9 cellular contexts compared by ENCODE assay signal in the genomic region with DNA sequence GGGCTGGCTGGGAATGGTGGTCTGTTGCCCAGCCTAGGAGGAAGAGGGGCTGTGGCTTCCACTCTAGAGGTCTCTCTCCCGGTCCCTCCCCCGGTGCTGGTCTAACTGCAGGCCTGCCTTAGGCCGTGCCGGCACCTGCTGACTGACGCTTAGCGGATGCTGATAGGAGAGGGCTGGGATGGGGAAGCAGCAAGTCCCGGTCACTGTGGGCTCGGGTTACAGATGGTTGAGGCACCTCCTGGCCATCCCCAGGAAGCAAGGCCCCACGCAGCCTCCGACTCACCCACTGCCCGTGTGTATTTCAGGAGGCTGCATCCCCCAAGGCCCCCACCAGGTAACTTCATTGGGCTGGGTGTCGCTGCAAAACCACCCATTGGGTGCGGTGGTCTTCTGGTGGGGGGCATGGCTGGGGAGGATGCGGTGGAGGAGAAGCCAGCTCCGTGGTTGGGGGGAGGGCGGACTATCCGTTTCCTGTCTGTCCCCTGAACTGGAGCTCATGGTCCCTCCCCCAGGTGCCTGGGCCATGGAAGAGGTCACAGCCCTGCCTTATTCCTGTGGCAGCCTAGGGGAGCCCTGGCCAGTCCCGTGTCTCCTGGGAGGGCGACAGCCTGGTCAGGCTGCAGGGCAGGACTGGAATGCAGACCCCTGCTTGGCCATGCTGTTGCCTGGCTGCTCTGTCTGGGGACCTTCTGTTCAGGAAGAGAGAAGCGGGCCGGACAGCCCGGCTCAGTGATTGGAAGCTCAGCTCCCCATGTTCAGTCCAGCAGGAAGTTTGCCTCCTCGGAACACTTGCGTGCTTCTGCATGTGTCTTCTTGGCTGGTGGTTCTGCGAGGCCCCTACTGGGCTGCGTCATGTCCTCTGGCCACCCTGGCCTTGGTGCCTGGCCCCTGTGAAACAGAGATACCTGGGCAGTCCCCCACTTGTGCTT.
DNase-seq lines count a peak whose midpoint lies in the region; ATAC-seq lines count a peak whose summit lies in the region.
"Had no signal": no experiment of that assay in that cellular context is flagged by ENCODE, and none has a peak within 500 bp of the region (broad histone marks: within the 10 kb centered on the region; RNA-seq: fewer than 3 reads in every experiment).

No MANE protein-coding gene starts in this region.

- peaks cover 1% of the 10 kb centered on the region for H3K9me3 ChIP-seq in trophoblast cell (ENCODE audit: insufficient read depth, low read depth, low read length)

- no peak overlapping the region for H4K8ac ChIP-seq in trophoblast cell (ENCODE audit: low read depth, low read length)

- peaks cover 9% of the 10 kb centered on the region for H3K79me1 ChIP-seq in trophoblast cell (ENCODE audit: low read length)

- H2BK120ac ChIP-seq in trophoblast cell (ENCODE audit: insufficient read depth, low read length, poor library complexity), result no peak overlapping the region

- H3K18ac ChIP-seq in trophoblast cell (ENCODE audit: low read length), result no peak overlapping the region

- peak overlapping the region; percentile 19 for H3K27ac ChIP-seq in trophoblast cell (ENCODE audit: low read depth, low read length)
- H3K27ac ChIP-seq: C4-2B had no signal

- H3K14ac ChIP-seq in trophoblast cell (ENCODE audit: low read length), result no peak overlapping the region

- no peak overlapping the region for H3K4me3 ChIP-seq in trophoblast cell (ENCODE audit: low read depth, low read length)

- DNase-seq in NCI-H2081 (lab: John Stamatoyannopoulos, UW), result peak; percentile 50 to 61
- DNase-seq in NCI-H2081 treated with DMSO at 0.1 percent for 48 hours (lab: John Stamatoyannopoulos, UW), result no peak
- DNase-seq in NCI-H2196 (lab: John Stamatoyannopoulos, UW; ENCODE audit: unreplicated experiment), result peak; percentile 75
- no peak for DNase-seq in central memory CD8-positive, alpha-beta T cell (ENCODE audit: low spot score in 2 of 2)
- DNase-seq in trophoblast cell, result no peak
- no peak for DNase-seq in sciatic nerve (ENCODE audit: low spot score)
- no peak for DNase-seq in head of caudate nucleus
- DNase-seq in activated CD4-positive, alpha-beta T cell treated with anti-CD3 and anti-CD28 coated beads, Interleukin-2, amount 50 U/mL, for 4 hours, result no peak

- no peak overlapping the region for H3K4ac ChIP-seq in trophoblast cell (ENCODE audit: low read depth, low read length)

- H4K12ac ChIP-seq in trophoblast cell (ENCODE audit: low read depth, low read length), result no peak overlapping the region

- peak overlapping the region; percentile 22 for H2AK5ac ChIP-seq in trophoblast cell (ENCODE audit: low read length)

- H3K4me1 Mint-ChIP-seq in central memory CD8-positive, alpha-beta T cell, result peaks cover 48% of the 10 kb centered on the region

- peaks cover 1 to 4% of the 10 kb centered on the region in 2 experiments for H3K36me3 ChIP-seq in trophoblast cell (ENCODE audit: control insufficient read depth in 1 of 2, insufficient read depth in 2 of 2, low read length in 2 of 2)

- no peak overlapping the region for H2BK12ac ChIP-seq in trophoblast cell (ENCODE audit: low read length)

- H3K9me3 Mint-ChIP-seq in central memory CD8-positive, alpha-beta T cell, result no peaks in the 10 kb centered on the region

- H3K23ac ChIP-seq in trophoblast cell (ENCODE audit: low read length), result no peak overlapping the region

- peak overlapping the region; percentile 81 for H3K27ac Mint-ChIP-seq in central memory CD8-positive, alpha-beta T cell (ENCODE audit: low read depth)

- H2AFZ ChIP-seq in trophoblast cell (ENCODE audit: insufficient read depth, low read length, poor library complexity), result no peak overlapping the region

- H3K4me2 ChIP-seq in trophoblast cell (ENCODE audit: low read length), result no peak overlapping the region

- ATAC-seq in central memory CD8-positive, alpha-beta T cell (replicated peaks; ENCODE audit: extremely low read depth, poor library complexity, severe bottlenecking), result no peak
- ATAC-seq in sciatic nerve, result no peak

- peaks cover 44 to 47% of the 10 kb centered on the region in 2 experiments for H3K4me1 ChIP-seq in trophoblast cell (ENCODE audit: control insufficient read depth in 1 of 2, insufficient read depth in 2 of 2, low read length in 2 of 2)

- no peaks in the 10 kb centered on the region for H3K27me3 Mint-ChIP-seq in central memory CD8-positive, alpha-beta T cell

- no peak overlapping the region for H2BK5ac ChIP-seq in trophoblast cell (ENCODE audit: low read depth, low read length, poor library complexity)

- intact Hi-C loops in sciatic nerve (cut with DNase I), result no loop called here
- intact Hi-C loops in head of caudate nucleus (cut with DNase I), result no loop called here

- no peaks in the 10 kb centered on the region for H3K27me3 ChIP-seq in trophoblast cell (ENCODE audit: insufficient read depth, low read length)

- no CpG with 5 or more reads among the region's 26 CpGs for WGBS in trophoblast cell (ENCODE audit: extremely low coverage, insufficient coverage, insufficient read length)

- peaks cover 14% of the 10 kb centered on the region for H3K36me3 Mint-ChIP-seq in central memory CD8-positive, alpha-beta T cell (ENCODE audit: insufficient read depth)

- no peak overlapping the region for H3K9ac ChIP-seq in trophoblast cell (ENCODE audit: low read length)

- H3K4me3 Mint-ChIP-seq in central memory CD8-positive, alpha-beta T cell, result peak overlapping the region; percentile 71

- no peaks in the 10 kb centered on the region for H3K79me2 ChIP-seq in trophoblast cell (ENCODE audit: control insufficient read depth, insufficient read depth, low read length, poor library complexity)

- peak overlapping the region; percentile 0 for H4K91ac ChIP-seq in trophoblast cell (ENCODE audit: low read depth, low read length)

Comparison
In these comparisons a context has a peak if more than half of its experiments do, and no peak if none do; other contexts are left out.
1. DNase-seq: peak in NCI-H2081 (2 of 2) and NCI-H2196 (single experiment); none in NCI-H2081 treated with DMSO at 0.1 percent for 48 hours (single experiment), central memory CD8-positive, alpha-beta T cell (0 of 2), trophoblast cell (0 of 2), sciatic nerve (single experiment), head of caudate nucleus (0 of 42) and activated CD4-positive, alpha-beta T cell treated with anti-CD3 and anti-CD28 coated beads, Interleukin-2, amount 50 U/mL, for 4 hours (0 of 2).